ENCODE assay signal across 2 cellular contexts in genomic region chr19:55228403-55229031, GRCh38.
TF ChIP-seq lines count a peak whose summit lies in the region.

Gene TMEM86B, minus strand, starts transcription at chr19:55228763. Its CDS starts 22 bp downstream, at chr19:55228741.

TF ChIP-seq in WTC11, 78 proteins besides CTCF, POLR2A, EP300 and RAD21:
- TF ChIP-seq GABPB1 (CRISPR knock-in tag; IDR thresholded peaks at IDR 0.05) (0 out of 2 replicates have a peak, but pooled peaks have one; percentile 8), EMX1 (CRISPR knock-in tag; IDR thresholded peaks at IDR 0.05) (no peak)

TF ChIP-seq in HepG2, 621 proteins besides CTCF, POLR2A, EP300 and RAD21 (continues in another document):
- no peak for TF ChIP-seq TCF7L2 (IDR thresholded peaks at IDR 0.05; ENCODE audit: low read depth, low read length)
- no peak for TF ChIP-seq ZNF329 (CRISPR knock-in tag; IDR thresholded peaks at IDR 0.05; ENCODE audit: low read depth)
- TF ChIP-seq, protein P1, sequence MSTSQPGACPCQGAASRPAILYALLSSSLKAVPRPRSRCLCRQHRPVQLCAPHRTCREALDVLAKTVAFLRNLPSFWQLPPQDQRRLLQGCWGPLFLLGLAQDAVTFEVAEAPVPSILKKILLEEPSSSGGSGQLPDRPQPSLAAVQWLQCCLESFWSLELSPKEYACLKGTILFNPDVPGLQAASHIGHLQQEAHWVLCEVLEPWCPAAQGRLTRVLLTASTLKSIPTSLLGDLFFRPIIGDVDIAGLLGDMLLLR (CRISPR knock-in tag; IDR thresholded peaks at IDR 0.05) = peak; percentile 27; the same call in 1 of the 2 replicates
- 0 out of 2 replicates have a peak, but pooled peaks have one; percentile 40 for TF ChIP-seq ZNF263 (CRISPR knock-in tag; IDR thresholded peaks at IDR 0.05)
- TF ChIP-seq TBX3 (IDR thresholded peaks at IDR 0.05; ENCODE audit: borderline replicate concordance) = no peak
- no peak for TF ChIP-seq PAWR (CRISPR knock-in tag; IDR thresholded peaks at IDR 0.05; ENCODE audit: borderline replicate concordance)
- TF ChIP-seq DZIP1 (CRISPR knock-in tag; IDR thresholded peaks at IDR 0.05) = peak; percentile 5; the same call in 1 of the 2 replicates
- TF ChIP-seq ZNF101 (CRISPR knock-in tag; IDR thresholded peaks at IDR 0.05; ENCODE audit: borderline replicate concordance, low read depth) = no peak
- no peak for TF ChIP-seq POGZ (CRISPR knock-in tag; IDR thresholded peaks at IDR 0.05)
- no peak; the same call in 1 of the 2 replicates for TF ChIP-seq ZNF350 (CRISPR knock-in tag; IDR thresholded peaks at IDR 0.05; ENCODE audit: borderline replicate concordance, low read depth)
- TF ChIP-seq NRL (CRISPR knock-in tag; IDR thresholded peaks at IDR 0.05; ENCODE audit: borderline replicate concordance) = no peak
- TF ChIP-seq ZNF83 (CRISPR knock-in tag; IDR thresholded peaks at IDR 0.05; ENCODE audit: borderline replicate concordance) = no peak
- TF ChIP-seq, protein P2, sequence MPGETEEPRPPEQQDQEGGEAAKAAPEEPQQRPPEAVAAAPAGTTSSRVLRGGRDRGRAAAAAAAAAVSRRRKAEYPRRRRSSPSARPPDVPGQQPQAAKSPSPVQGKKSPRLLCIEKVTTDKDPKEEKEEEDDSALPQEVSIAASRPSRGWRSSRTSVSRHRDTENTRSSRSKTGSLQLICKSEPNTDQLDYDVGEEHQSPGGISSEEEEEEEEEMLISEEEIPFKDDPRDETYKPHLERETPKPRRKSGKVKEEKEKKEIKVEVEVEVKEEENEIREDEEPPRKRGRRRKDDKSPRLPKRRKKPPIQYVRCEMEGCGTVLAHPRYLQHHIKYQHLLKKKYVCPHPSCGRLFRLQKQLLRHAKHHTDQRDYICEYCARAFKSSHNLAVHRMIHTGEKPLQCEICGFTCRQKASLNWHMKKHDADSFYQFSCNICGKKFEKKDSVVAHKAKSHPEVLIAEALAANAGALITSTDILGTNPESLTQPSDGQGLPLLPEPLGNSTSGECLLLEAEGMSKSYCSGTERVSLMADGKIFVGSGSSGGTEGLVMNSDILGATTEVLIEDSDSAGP (CRISPR knock-in tag; IDR thresholded peaks at IDR 0.05; ENCODE audit: borderline replicate concordance) = peak; percentile 35; the same call in 1 of the 2 replicates
- TF ChIP-seq ZKSCAN1 (IDR thresholded peaks at IDR 0.05; ENCODE audit: low read length) = no peak
- TF ChIP-seq, protein P3, sequence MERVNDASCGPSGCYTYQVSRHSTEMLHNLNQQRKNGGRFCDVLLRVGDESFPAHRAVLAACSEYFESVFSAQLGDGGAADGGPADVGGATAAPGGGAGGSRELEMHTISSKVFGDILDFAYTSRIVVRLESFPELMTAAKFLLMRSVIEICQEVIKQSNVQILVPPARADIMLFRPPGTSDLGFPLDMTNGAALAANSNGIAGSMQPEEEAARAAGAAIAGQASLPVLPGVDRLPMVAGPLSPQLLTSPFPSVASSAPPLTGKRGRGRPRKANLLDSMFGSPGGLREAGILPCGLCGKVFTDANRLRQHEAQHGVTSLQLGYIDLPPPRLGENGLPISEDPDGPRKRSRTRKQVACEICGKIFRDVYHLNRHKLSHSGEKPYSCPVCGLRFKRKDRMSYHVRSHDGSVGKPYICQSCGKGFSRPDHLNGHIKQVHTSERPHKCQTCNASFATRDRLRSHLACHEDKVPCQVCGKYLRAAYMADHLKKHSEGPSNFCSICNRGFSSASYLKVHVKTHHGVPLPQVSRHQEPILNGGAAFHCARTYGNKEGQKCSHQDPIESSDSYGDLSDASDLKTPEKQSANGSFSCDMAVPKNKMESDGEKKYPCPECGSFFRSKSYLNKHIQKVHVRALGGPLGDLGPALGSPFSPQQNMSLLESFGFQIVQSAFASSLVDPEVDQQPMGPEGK (CRISPR knock-in tag; IDR thresholded peaks at IDR 0.05) = peak; percentile 84
- TF ChIP-seq TOPORS (CRISPR knock-in tag; IDR thresholded peaks at IDR 0.05) = no peak
- TF ChIP-seq ARID2 (CRISPR knock-in tag; IDR thresholded peaks at IDR 0.05; ENCODE audit: borderline replicate concordance) = no peak
- TF ChIP-seq ZNF800 (CRISPR knock-in tag; IDR thresholded peaks at IDR 0.05) = 0 out of 2 replicates have a peak, but pooled peaks have one; percentile 3
- TF ChIP-seq ZNF777 (CRISPR knock-in tag; IDR thresholded peaks at IDR 0.05) = no peak
- no peak for TF ChIP-seq SOX13 (IDR thresholded peaks at IDR 0.05)
- TF ChIP-seq SOX13 (CRISPR knock-in tag; conservative IDR thresholded peaks at IDR 0.05 in 1 of 2, IDR thresholded peaks at IDR 0.05 in 1 of 2) = 0 out of 4 replicates have a peak, but pooled peaks of 1 of the 2 experiments have one; percentile 39
- no peak for TF ChIP-seq SOX6 (IDR thresholded peaks at IDR 0.05)
- peak; percentile 42; the same call in 1 of the 2 replicates for TF ChIP-seq SOX6 (CRISPR knock-in tag; IDR thresholded peaks at IDR 0.05)
- TF ChIP-seq CHD4 (IDR thresholded peaks at IDR 0.05; ENCODE audit: borderline replicate concordance, low read length) = no peak
- no peak for TF ChIP-seq JUND (CRISPR knock-in tag; IDR thresholded peaks at IDR 0.05)
- TF ChIP-seq ZNF510 (CRISPR knock-in tag; IDR thresholded peaks at IDR 0.05; ENCODE audit: low read depth) = 0 out of 2 replicates have a peak, but pooled peaks have one; percentile 47
- TF ChIP-seq MIER3 (CRISPR knock-in tag; IDR thresholded peaks at IDR 0.05; ENCODE audit: borderline replicate concordance) = no peak
- no peak for TF ChIP-seq BRCA1 (CRISPR knock-in tag; IDR thresholded peaks at IDR 0.05)
- TF ChIP-seq SAP130 (CRISPR knock-in tag; IDR thresholded peaks at IDR 0.05; ENCODE audit: low read depth) = peak; percentile 79
- TF ChIP-seq MTA3 (CRISPR knock-in tag; IDR thresholded peaks at IDR 0.05) = no peak
- peak; percentile 78; the same call in 1 of the 2 replicates for TF ChIP-seq REPIN1 (CRISPR knock-in tag; IDR thresholded peaks at IDR 0.05; ENCODE audit: borderline replicate concordance, low read depth)
- no peak for TF ChIP-seq GLI4 (CRISPR knock-in tag; IDR thresholded peaks at IDR 0.05; ENCODE audit: borderline replicate concordance)
- no peak for TF ChIP-seq ZNF784 (CRISPR knock-in tag; IDR thresholded peaks at IDR 0.05; ENCODE audit: borderline replicate concordance)
- no peak for TF ChIP-seq TMF1 (CRISPR knock-in tag; IDR thresholded peaks at IDR 0.05; ENCODE audit: low read depth)
- peak; percentile 50; the same call in 1 of the 2 replicates for TF ChIP-seq NCOA2 (CRISPR knock-in tag; IDR thresholded peaks at IDR 0.05)
- no peak for TF ChIP-seq HOXA9 (CRISPR knock-in tag; IDR thresholded peaks at IDR 0.05; ENCODE audit: borderline replicate concordance)
- TF ChIP-seq AKAP8 (CRISPR knock-in tag; IDR thresholded peaks at IDR 0.05) = peak; percentile 92
- no peak for TF ChIP-seq ZNF773 (CRISPR knock-in tag; IDR thresholded peaks at IDR 0.05; ENCODE audit: borderline replicate concordance)
- TF ChIP-seq, protein P4, sequence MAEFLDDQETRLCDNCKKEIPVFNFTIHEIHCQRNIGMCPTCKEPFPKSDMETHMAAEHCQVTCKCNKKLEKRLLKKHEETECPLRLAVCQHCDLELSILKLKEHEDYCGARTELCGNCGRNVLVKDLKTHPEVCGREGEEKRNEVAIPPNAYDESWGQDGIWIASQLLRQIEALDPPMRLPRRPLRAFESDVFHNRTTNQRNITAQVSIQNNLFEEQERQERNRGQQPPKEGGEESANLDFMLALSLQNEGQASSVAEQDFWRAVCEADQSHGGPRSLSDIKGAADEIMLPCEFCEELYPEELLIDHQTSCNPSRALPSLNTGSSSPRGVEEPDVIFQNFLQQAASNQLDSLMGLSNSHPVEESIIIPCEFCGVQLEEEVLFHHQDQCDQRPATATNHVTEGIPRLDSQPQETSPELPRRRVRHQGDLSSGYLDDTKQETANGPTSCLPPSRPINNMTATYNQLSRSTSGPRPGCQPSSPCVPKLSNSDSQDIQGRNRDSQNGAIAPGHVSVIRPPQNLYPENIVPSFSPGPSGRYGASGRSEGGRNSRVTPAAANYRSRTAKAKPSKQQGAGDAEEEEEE (CRISPR knock-in tag; IDR thresholded peaks at IDR 0.05; ENCODE audit: borderline replicate concordance) = peak; percentile 95
- no peak for TF ChIP-seq ZIK1 (CRISPR knock-in tag; IDR thresholded peaks at IDR 0.05; ENCODE audit: borderline replicate concordance, low read depth)
- no peak for TF ChIP-seq GZF1 (CRISPR knock-in tag; IDR thresholded peaks at IDR 0.05)
- no peak for TF ChIP-seq IKZF1 (IDR thresholded peaks at IDR 0.05)
- TF ChIP-seq, protein P5, sequence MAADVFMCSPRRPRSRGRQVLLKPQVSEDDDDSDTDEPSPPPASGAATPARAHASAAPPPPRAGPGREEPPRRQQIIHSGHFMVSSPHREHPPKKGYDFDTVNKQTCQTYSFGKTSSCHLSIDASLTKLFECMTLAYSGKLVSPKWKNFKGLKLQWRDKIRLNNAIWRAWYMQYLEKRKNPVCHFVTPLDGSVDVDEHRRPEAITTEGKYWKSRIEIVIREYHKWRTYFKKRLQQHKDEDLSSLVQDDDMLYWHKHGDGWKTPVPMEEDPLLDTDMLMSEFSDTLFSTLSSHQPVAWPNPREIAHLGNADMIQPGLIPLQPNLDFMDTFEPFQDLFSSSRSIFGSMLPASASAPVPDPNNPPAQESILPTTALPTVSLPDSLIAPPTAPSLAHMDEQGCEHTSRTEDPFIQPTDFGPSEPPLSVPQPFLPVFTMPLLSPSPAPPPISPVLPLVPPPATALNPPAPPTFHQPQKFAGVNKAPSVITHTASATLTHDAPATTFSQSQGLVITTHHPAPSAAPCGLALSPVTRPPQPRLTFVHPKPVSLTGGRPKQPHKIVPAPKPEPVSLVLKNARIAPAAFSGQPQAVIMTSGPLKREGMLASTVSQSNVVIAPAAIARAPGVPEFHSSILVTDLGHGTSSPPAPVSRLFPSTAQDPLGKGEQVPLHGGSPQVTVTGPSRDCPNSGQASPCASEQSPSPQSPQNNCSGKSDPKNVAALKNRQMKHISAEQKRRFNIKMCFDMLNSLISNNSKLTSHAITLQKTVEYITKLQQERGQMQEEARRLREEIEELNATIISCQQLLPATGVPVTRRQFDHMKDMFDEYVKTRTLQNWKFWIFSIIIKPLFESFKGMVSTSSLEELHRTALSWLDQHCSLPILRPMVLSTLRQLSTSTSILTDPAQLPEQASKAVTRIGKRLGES (CRISPR knock-in tag; IDR thresholded peaks at IDR 0.05; ENCODE audit: borderline replicate concordance) = no peak
- 0 out of 2 replicates have a peak, but pooled peaks have one; percentile 51 for TF ChIP-seq ZNF543 (CRISPR knock-in tag; IDR thresholded peaks at IDR 0.05)
- 0 out of 2 replicates have a peak, but pooled peaks have one; percentile 32 for TF ChIP-seq CEBPG (CRISPR knock-in tag; IDR thresholded peaks at IDR 0.05)
- no peak for TF ChIP-seq JUNB (CRISPR knock-in tag; IDR thresholded peaks at IDR 0.05; ENCODE audit: borderline replicate concordance)
- peak; percentile 58 for TF ChIP-seq THAP11 (CRISPR knock-in tag; IDR thresholded peaks at IDR 0.05)
- TF ChIP-seq ETV5 (CRISPR knock-in tag; IDR thresholded peaks at IDR 0.05; ENCODE audit: borderline replicate concordance) = no peak
- TF ChIP-seq, protein P6, sequence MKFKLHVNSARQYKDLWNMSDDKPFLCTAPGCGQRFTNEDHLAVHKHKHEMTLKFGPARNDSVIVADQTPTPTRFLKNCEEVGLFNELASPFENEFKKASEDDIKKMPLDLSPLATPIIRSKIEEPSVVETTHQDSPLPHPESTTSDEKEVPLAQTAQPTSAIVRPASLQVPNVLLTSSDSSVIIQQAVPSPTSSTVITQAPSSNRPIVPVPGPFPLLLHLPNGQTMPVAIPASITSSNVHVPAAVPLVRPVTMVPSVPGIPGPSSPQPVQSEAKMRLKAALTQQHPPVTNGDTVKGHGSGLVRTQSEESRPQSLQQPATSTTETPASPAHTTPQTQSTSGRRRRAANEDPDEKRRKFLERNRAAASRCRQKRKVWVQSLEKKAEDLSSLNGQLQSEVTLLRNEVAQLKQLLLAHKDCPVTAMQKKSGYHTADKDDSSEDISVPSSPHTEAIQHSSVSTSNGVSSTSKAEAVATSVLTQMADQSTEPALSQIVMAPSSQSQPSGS (CRISPR knock-in tag; IDR thresholded peaks at IDR 0.05) = peak; percentile 77
- no peak for TF ChIP-seq KDM3A (CRISPR knock-in tag; IDR thresholded peaks at IDR 0.05; ENCODE audit: low read depth)
- peak; percentile 68 for TF ChIP-seq SALL1 (CRISPR knock-in tag; IDR thresholded peaks at IDR 0.05)
- TF ChIP-seq TRIM24 (CRISPR knock-in tag; IDR thresholded peaks at IDR 0.05) = no peak
